17 cellular contexts compared by ENCODE assay signal in genomic region chr5:136028090-136028489, GRCh38. TPM values are rescaled to one million over a fixed set of nuclear protein-coding genes. Genes with fewer than 3 reads are reported as not detected.
DNase-seq lines count a peak whose midpoint lies in the region; ATAC-seq and TF ChIP-seq lines count a peak whose summit lies in the region.
"Had no signal": no experiment of that assay in that cellular context is flagged by ENCODE, and none has a peak within 500 bp of the region (broad histone marks: within the 10 kb centered on the region; RNA-seq: fewer than 3 reads in every experiment).

No MANE protein-coding gene starts in this region.

- no peaks in the 10 kb centered on the region for H3K9me3 Mint-ChIP-seq in H9
- no peaks in the 10 kb centered on the region for H3K9me3 Mint-ChIP-seq in activated T-cell treated with anti-CD3 and anti-CD28 coated beads, Interleukin-2, amount 50 U/mL, for 72 hours
- H3K9me3 Mint-ChIP-seq: activated naive CD8-positive, alpha-beta T cell treated with anti-CD3 and anti-CD28 coated beads for 36 hours; CD4-positive, alpha-beta memory T cell had no signal

- peaks cover 83% of the 10 kb centered on the region for H3K27me3 Mint-ChIP-seq in H9 (ENCODE audit: low read depth)
- H3K27me3 Mint-ChIP-seq in activated T-cell treated with anti-CD3 and anti-CD28 coated beads, Interleukin-2, amount 50 U/mL, for 72 hours (ENCODE audit: low read depth), result peaks cover 39% of the 10 kb centered on the region

- no peak overlapping the region for H2BK12ac ChIP-seq in H9 (ENCODE audit: insufficient read length, low read depth, low read length)

- H3K4me3 Mint-ChIP-seq in H9, result peak overlapping the region; percentile 23 to 83; a peak in 3 of 5 replicates
- H3K4me3 Mint-ChIP-seq in activated T-cell treated with anti-CD3 and anti-CD28 coated beads, Interleukin-2, amount 50 U/mL, for 72 hours, result no peak overlapping the region
- H3K4me3 Mint-ChIP-seq: activated CD4-positive, alpha-beta T cell treated with anti-CD3 and anti-CD28 coated beads for 36 hours; activated naive CD8-positive, alpha-beta T cell treated with anti-CD3 and anti-CD28 coated beads for 36 hours; naive thymus-derived CD4-positive, alpha-beta T cell had no signal

- no peaks in the 10 kb centered on the region for H3K79me1 ChIP-seq in H9 (ENCODE audit: insufficient read depth, low read depth, low read length, poor library complexity, severe bottlenecking)

- no peak overlapping the region for H4K8ac ChIP-seq in H9 (replicated peaks; ENCODE audit: insufficient read length, low read depth, low read length)

- H3K4ac ChIP-seq in H9 (ENCODE audit: low read depth, low read length), result no peak overlapping the region

- intact Hi-C loops in ascending aorta (cut with DNase I), result loop anchor here (5.0 kb wide), 1 partner anchor 104 kb away; the partner anchor contains the start of gene SMAD5

- no peak overlapping the region for H2AK5ac ChIP-seq in H9 (ENCODE audit: insufficient read length, low read length)

- H2BK120ac ChIP-seq in H9 (ENCODE audit: low read depth, low read length, poor library complexity, severe bottlenecking), result no peak overlapping the region

- H3K4me1 Mint-ChIP-seq in H9, result peaks cover 0 to 22% of the 10 kb centered on the region in 2 experiments; a peak in 1 of 4 replicates
- H3K4me1 Mint-ChIP-seq in activated T-cell treated with anti-CD3 and anti-CD28 coated beads, Interleukin-2, amount 50 U/mL, for 72 hours (ENCODE audit: low read depth), result no peaks in the 10 kb centered on the region
- H3K4me1 Mint-ChIP-seq: activated CD4-positive, alpha-beta T cell treated with anti-CD3 and anti-CD28 coated beads for 36 hours; activated naive CD8-positive, alpha-beta T cell treated with anti-CD3 and anti-CD28 coated beads for 36 hours had no signal

- H3K27ac ChIP-seq in H9 (ENCODE audit: insufficient read length, low read depth, low read length), result no peak overlapping the region
- H3K27ac ChIP-seq in ascending aorta, result no peak overlapping the region
- no peak overlapping the region for H3K27ac ChIP-seq in hepatocyte
- H3K27ac ChIP-seq: body of pancreas, parathyroid adenoma had no signal

- no peak overlapping the region for H3T11ph ChIP-seq in H9 (ENCODE audit: low read length)

- no peak overlapping the region for H2BK15ac ChIP-seq in H9 (ENCODE audit: low read depth, low read length)

- H3K9me2 ChIP-seq in hepatocyte (replicated peaks; ENCODE audit: insufficient read depth), result no peaks in the 10 kb centered on the region

- H3K4me1 ChIP-seq in H9 (ENCODE audit: insufficient read depth, low read length) (no peaks in the 10 kb centered on the region), ascending aorta (peaks cover 15 to 48% of the 10 kb centered on the region in 2 donors), hepatocyte (ENCODE audit: insufficient read depth) (peaks cover 32% of the 10 kb centered on the region)
- H3K4me1 ChIP-seq: parathyroid adenoma had no signal

- no peak overlapping the region for H3K56ac ChIP-seq in H9 (ENCODE audit: insufficient read length, low read depth, low read length)

- ATAC-seq in activated T-cell treated with anti-CD3 and anti-CD28 coated beads, Interleukin-2, amount 50 U/mL, for 72 hours (replicated peaks in 1 of 2), result no peak

- H4K20me1 ChIP-seq in H9 (ENCODE audit: control insufficient read depth, insufficient read depth, insufficient read length) (no peaks in the 10 kb centered on the region), hepatocyte (ENCODE audit: insufficient read depth, poor library complexity, severe bottlenecking) (no peaks in the 10 kb centered on the region)

- no peak overlapping the region for H4K91ac ChIP-seq in H9 (ENCODE audit: insufficient read length, low read depth, low read length)

- H3K9me3 ChIP-seq in H9 (ENCODE audit: control insufficient read depth, low read depth, low read length) (no peaks in the 10 kb centered on the region), ascending aorta (no peaks in the 10 kb centered on the region), hepatocyte (ENCODE audit: low read depth) (no peaks in the 10 kb centered on the region)
- H3K9me3 ChIP-seq: body of pancreas, transverse colon had no signal

- no peak overlapping the region for H3K18ac ChIP-seq in H9 (ENCODE audit: insufficient read length, low read depth, low read length)

- no peak overlapping the region for H3K14ac ChIP-seq in H9 (ENCODE audit: insufficient read depth, low read length)

- H2AFZ ChIP-seq in H9 (ENCODE audit: low read length), result no peak overlapping the region
- no peak overlapping the region for H2AFZ ChIP-seq in hepatocyte

- H2BK20ac ChIP-seq in H9 (ENCODE audit: low read depth, low read length, poor library complexity, severe bottlenecking), result no peak overlapping the region

- no peak for TF ChIP-seq CTCF in H9 (conservative IDR thresholded peaks at IDR 0.05)
- TF ChIP-seq CTCF in ascending aorta (IDR thresholded peaks at IDR 0.05), result no peak
- no peak for TF ChIP-seq CTCF in hepatocyte (IDR thresholded peaks at IDR 0.05; ENCODE audit: poor library complexity)

- DNase-seq in H9, result no peak
- DNase-seq in ascending aorta (ENCODE audit: low spot score in 2 of 2), result peak in 1 of 2 donors; percentile 58
- DNase-seq in hepatocyte (ENCODE audit: low spot score), result no peak
- no peak for DNase-seq in skeletal muscle cell (ENCODE audit: low read depth)
- DNase-seq in stimulated activated naive CD4-positive, alpha-beta T cell (lab: John Stamatoyannopoulos, UW), result no peak
- no peak for DNase-seq in SKM-1 (lab: John Stamatoyannopoulos, UW; ENCODE audit: unreplicated experiment)
- DNase-seq in activated T-cell treated with anti-CD3 and anti-CD28 coated beads, Interleukin-2, amount 50 U/mL, for 72 hours, result no peak
- DNase-seq in NK-92 treated with Interleukin-12 subunit alpha and Interleukin-12 subunit beta, amount 100 ng/mL, for 24 hours (lab: John Stamatoyannopoulos, UW), result no peak
- DNase-seq: NCI-H1417, NCI-H524 treated with DMSO at 0.1 percent for 48 hours had no signal

- no peak overlapping the region for H2BK5ac ChIP-seq in H9 (ENCODE audit: insufficient read length, low read length)

- H3K79me2 ChIP-seq in H9 (ENCODE audit: insufficient read depth, low read length), result no peaks in the 10 kb centered on the region
- H3K79me2 ChIP-seq in hepatocyte, result peaks cover 8% of the 10 kb centered on the region
- H3K79me2 ChIP-seq: parathyroid adenoma had no signal

- H3K23ac ChIP-seq in H9 (ENCODE audit: insufficient read length, low read depth, low read length), result no peak overlapping the region

- H4K5ac ChIP-seq in H9 (ENCODE audit: insufficient read length, low read depth, low read length), result no peak overlapping the region

- H3K4me2 ChIP-seq in H9 (ENCODE audit: insufficient read depth, insufficient read length, low read length), result peak overlapping the region; percentile 36
- H3K4me2 ChIP-seq in hepatocyte, result peak overlapping the region; percentile 99

- no peak overlapping the region for H3K9ac ChIP-seq in H9 (ENCODE audit: extremely low read depth, insufficient read length, low read length)
- H3K9ac ChIP-seq: parathyroid adenoma had no signal

- no peak overlapping the region for H3K27ac Mint-ChIP-seq in H9
- H3K27ac Mint-ChIP-seq in activated T-cell treated with anti-CD3 and anti-CD28 coated beads, Interleukin-2, amount 50 U/mL, for 72 hours, result no peak overlapping the region
- H3K27ac Mint-ChIP-seq: activated CD4-positive, alpha-beta T cell treated with anti-CD3 and anti-CD28 coated beads for 36 hours; activated naive CD8-positive, alpha-beta T cell treated with anti-CD3 and anti-CD28 coated beads for 36 hours; naive thymus-derived CD4-positive, alpha-beta T cell had no signal

- H3K4me3 ChIP-seq in ascending aorta (peak overlapping the region; percentile 60 to 83), hepatocyte (no peak overlapping the region), skeletal muscle cell (ENCODE audit: low read depth, low read length) (peak overlapping the region; percentile 72)

- peaks cover 3% of the 10 kb centered on the region for H3K23me2 ChIP-seq in H9 (ENCODE audit: insufficient read length, low read depth, low read length, poor library complexity, severe bottlenecking)

- H3K27me3 ChIP-seq in H9 (ENCODE audit: insufficient read depth, low read length), result peaks cover 18% of the 10 kb centered on the region; the same call in 1 of the 2 replicates
- no peaks in the 10 kb centered on the region for H3K27me3 ChIP-seq in ascending aorta
- peaks cover 7% of the 10 kb centered on the region for H3K27me3 ChIP-seq in hepatocyte

- no CpG with 5 or more reads among the region's 3 CpGs for WGBS in H9 (ENCODE audit: extremely low coverage, insufficient read length, low lambda C conversion rate)
- WGBS in hepatocyte (ENCODE audit: low lambda C conversion rate, missing lambda C conversion rate), result 43% methylated on average over 3 of the region's 3 CpGs

- no peaks in the 10 kb centered on the region for H3K36me3 Mint-ChIP-seq in H9 (ENCODE audit: insufficient read depth in 1 of 3, low read depth in 3 of 3)
- no peaks in the 10 kb centered on the region for H3K36me3 Mint-ChIP-seq in activated T-cell treated with anti-CD3 and anti-CD28 coated beads, Interleukin-2, amount 50 U/mL, for 72 hours (ENCODE audit: insufficient read depth in 2 of 2)
- H3K36me3 Mint-ChIP-seq: activated naive CD8-positive, alpha-beta T cell treated with anti-CD3 and anti-CD28 coated beads for 36 hours; CD4-positive, alpha-beta memory T cell; naive thymus-derived CD4-positive, alpha-beta T cell had no signal

- H3K36me3 ChIP-seq in ascending aorta (no peaks in the 10 kb centered on the region), hepatocyte (replicated peaks; ENCODE audit: insufficient read depth, low read depth) (no peaks in the 10 kb centered on the region)
- H3K36me3 ChIP-seq: transverse colon had no signal

RNA-seq across cellular contexts. Expression of gene TGFBI, which starts 0.7 kb away (rescaled TPM):
- 3.2 and 4.7 TPM in 2 replicates for total RNA-seq in H9 (2021)
- 174 TPM for total RNA-seq in ascending aorta
- 316 and 401 TPM in 2 replicates for total RNA-seq in hepatocyte
- polyA plus RNA-seq in hepatocyte, result 396 and 509 TPM in 2 replicates
- total RNA-seq in activated T-cell treated with anti-CD3 and anti-CD28 coated beads, Interleukin-2, amount 50 U/mL, for 72 hours, result not detected
- total RNA-seq: activated CD4-positive, alpha-beta T cell treated with anti-CD3 and anti-CD28 coated beads for 36 hours; activated naive CD8-positive, alpha-beta T cell treated with anti-CD3 and anti-CD28 coated beads for 36 hours had no signal

Comparison
In these comparisons a context has a peak if more than half of its experiments do, and no peak if none do; other contexts are left out.
1. H3K4me3 Mint-ChIP-seq: peak in H9 (2 of 2); none in activated T-cell treated with anti-CD3 and anti-CD28 coated beads, Interleukin-2, amount 50 U/mL, for 72 hours (0 of 2).
2. RNA of gene TGFBI, which starts 0.7 kb away (total RNA-seq): 316 to 401 TPM in hepatocyte and 174 TPM in ascending aorta (single experiment); 3.2 to 4.7 TPM in H9 and not detected in activated T-cell treated with anti-CD3 and anti-CD28 coated beads, Interleukin-2, amount 50 U/mL, for 72 hours; every median in the first group is over 10 times any median in the second.